In genomic region chr15:58147151-58147550, GRCh38 we compare ENCODE assay signal across 15 cellular contexts. TPM values are rescaled to one million over a fixed set of nuclear protein-coding genes. Genes with fewer than 3 reads are reported as not detected.
A peak's percentile ranks its signal among the peaks of the same experiment; 100 is the strongest.
DNase-seq lines count a peak whose midpoint lies in the region; ATAC-seq and TF ChIP-seq lines count a peak whose summit lies in the region.
"Had no signal": no experiment of that assay in that cellular context is flagged by ENCODE, and none has a peak within 500 bp of the region (broad histone marks: within the 10 kb centered on the region; RNA-seq: fewer than 3 reads in every experiment).

No MANE protein-coding gene starts in this region.

- H3K4me1 Mint-ChIP-seq in nephron progenitor cell, result peaks cover 37% of the 10 kb centered on the region
- H3K4me1 Mint-ChIP-seq: natural killer cell had no signal

- DNase-seq in GM12865 (ENCODE audit: low read depth), result peak; percentile 9
- peak; percentile 13 for DNase-seq in NCI-H524 treated with DMSO at 0.1 percent for 48 hours (lab: John Stamatoyannopoulos, UW)
- peak; percentile 99 for DNase-seq in epithelial cell of proximal tubule (ENCODE audit: low read depth)
- peak; percentile 25 for DNase-seq in nephron progenitor cell
- DNase-seq in A673 (ENCODE audit: low spot score), result no peak
- DNase-seq in activated effector memory CD4-positive, alpha-beta T cell treated with Interleukin-2 at 50 U/mL for 16 hours, result no peak
- DNase-seq: activated CD8-positive, alpha-beta T cell treated with anti-CD3 and anti-CD28 coated beads for 36 hours; activated gamma-delta T cell; natural killer cell; T-helper 17 cell had no signal

- H3K9me3 Mint-ChIP-seq in nephron progenitor cell, result no peaks in the 10 kb centered on the region
- H3K9me3 Mint-ChIP-seq: activated CD8-positive, alpha-beta T cell treated with anti-CD3 and anti-CD28 coated beads for 36 hours; natural killer cell had no signal

- CTCF ChIA-PET in A673 (lab: Charles Lee), result no interaction called here

- TF ChIP-seq CTCF in GM12865 (IDR thresholded peaks at IDR 0.05; ENCODE audit: insufficient read depth, low read depth, low read length, missing control alignments), result no peak
- no peak for TF ChIP-seq CTCF in epithelial cell of proximal tubule (conservative IDR thresholded peaks at IDR 0.05; ENCODE audit: low read depth, low read length)
- no peak for TF ChIP-seq CTCF in nephron progenitor cell (IDR thresholded peaks at IDR 0.05)
- no peak for TF ChIP-seq CTCF in A673 (conservative IDR thresholded peaks at IDR 0.05; ENCODE audit: low read depth, low read length)

- H3K4me3 Mint-ChIP-seq in nephron progenitor cell, result no peak overlapping the region
- H3K4me3 Mint-ChIP-seq: activated CD8-positive, alpha-beta T cell treated with anti-CD3 and anti-CD28 coated beads for 36 hours; natural killer cell; T-helper 17 cell had no signal

- no peaks in the 10 kb centered on the region for H3K4me1 ChIP-seq in A673 (ENCODE audit: insufficient read depth, low read length, poor library complexity, severe bottlenecking)
- H3K4me1 ChIP-seq: tibial artery had no signal

- peaks cover 3% of the 10 kb centered on the region for H3K27me3 ChIP-seq in A673 (replicated peaks; ENCODE audit: insufficient read depth, low read depth, low read length, poor library complexity)
- H3K27me3 ChIP-seq: tibial artery had no signal

- POLR2A ChIA-PET in A673 (lab: Charles Lee; ENCODE audit: low non-redundant PET), result no interaction called here

- no peaks in the 10 kb centered on the region for H3K27me3 Mint-ChIP-seq in nephron progenitor cell (ENCODE audit: low read depth, poor library complexity)

- H3K9me3 ChIP-seq in A673 (ENCODE audit: low read depth, low read length, poor library complexity, severe bottlenecking), result no peaks in the 10 kb centered on the region
- H3K9me3 ChIP-seq: tibial artery had no signal

- no peak overlapping the region for H3K27ac ChIP-seq in A673 (ENCODE audit: low read depth, low read length, poor library complexity, severe bottlenecking)

- intact Hi-C loops in A673 (cut with micrococcal nuclease; ENCODE audit: unreplicated experiment), result no loop called here

- no peak for ATAC-seq in HG03439 (IDR thresholded peaks at IDR 0.05; ENCODE audit: unreplicated experiment)
- ATAC-seq in HG03354 (IDR thresholded peaks at IDR 0.05; ENCODE audit: poor library complexity, severe bottlenecking, unreplicated experiment), result no peak
- ATAC-seq: activated CD8-positive, alpha-beta T cell treated with anti-CD3 and anti-CD28 coated beads for 36 hours; T-helper 17 cell had no signal

- no peaks in the 10 kb centered on the region for H3K36me3 ChIP-seq in A673 (ENCODE audit: insufficient read depth, low read length, poor library complexity, severe bottlenecking)
- H3K36me3 ChIP-seq: tibial artery had no signal

- no TSS peak for BruUV-seq in A673 (replicated peaks; lab: Mats Ljungman, UMichigan)

- no peak overlapping the region for H3K4me3 ChIP-seq in GM12865 (ENCODE audit: low read depth, low read length)
- peak overlapping the region; percentile 20 for H3K4me3 ChIP-seq in epithelial cell of proximal tubule (ENCODE audit: low read depth, low read length)
- no peak overlapping the region for H3K4me3 ChIP-seq in A673 (ENCODE audit: low read depth, low read length, poor library complexity, severe bottlenecking)
- H3K4me3 ChIP-seq: smooth muscle cell, tibial artery had no signal

- H3K36me3 Mint-ChIP-seq in nephron progenitor cell (ENCODE audit: low read depth), result no peaks in the 10 kb centered on the region
- H3K36me3 Mint-ChIP-seq: natural killer cell had no signal

- H3K27ac Mint-ChIP-seq in nephron progenitor cell, result peak overlapping the region; percentile 49
- H3K27ac Mint-ChIP-seq: activated CD8-positive, alpha-beta T cell treated with anti-CD3 and anti-CD28 coated beads for 36 hours; natural killer cell; T-helper 17 cell had no signal

RNA-seq across cellular contexts. Expression of gene AQP9, which starts 9.0 kb away (rescaled TPM):
- not detected in 2 replicates for total RNA-seq in epithelial cell of proximal tubule
- total RNA-seq in A673 (2021), result not detected in 2 replicates
- total RNA-seq: activated CD8-positive, alpha-beta T cell treated with anti-CD3 and anti-CD28 coated beads for 36 hours; bronchial epithelial cell had no signal

Comparison
In these comparisons a context has a peak if more than half of its experiments do, and no peak if none do; other contexts are left out.
1. DNase-seq: peak in GM12865 (single experiment), NCI-H524 treated with DMSO at 0.1 percent for 48 hours (single experiment), epithelial cell of proximal tubule (single experiment) and nephron progenitor cell (single experiment); none in A673 (single experiment) and activated effector memory CD4-positive, alpha-beta T cell treated with Interleukin-2 at 50 U/mL for 16 hours (single experiment).